In the genomic region with DNA sequence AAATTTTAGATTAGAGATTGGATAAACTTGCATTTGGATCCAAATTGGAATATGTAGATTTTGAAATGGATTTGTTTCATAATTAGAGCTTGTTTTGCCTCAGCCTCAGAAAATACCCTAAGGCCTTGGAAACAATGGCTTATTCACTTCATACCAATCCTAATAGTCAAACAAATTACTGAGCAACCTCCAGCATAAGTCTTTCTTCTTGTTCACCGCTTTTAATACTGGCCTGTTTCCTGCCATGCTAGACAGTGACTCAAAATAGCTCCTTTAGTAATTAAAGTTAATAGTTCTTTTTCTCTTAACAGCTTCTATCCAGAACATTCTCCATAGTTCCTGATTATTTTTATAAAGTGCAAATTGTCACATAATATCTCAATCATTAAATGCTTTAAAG, we compare ENCODE assay signal across 11 cellular contexts.
DNase-seq lines count a peak whose midpoint lies in the region; ATAC-seq and TF ChIP-seq lines count a peak whose summit lies in the region.
"Had no signal": no experiment of that assay in that cellular context is flagged by ENCODE, and none has a peak within 500 bp of the region (broad histone marks: within the 10 kb centered on the region; RNA-seq: fewer than 3 reads in every experiment).

No MANE protein-coding gene starts in this region.

- peaks cover 7% of the 10 kb centered on the region; the same call in 1 of the 2 replicates for H3K36me3 ChIP-seq in MG63
- no peaks in the 10 kb centered on the region for H3K36me3 ChIP-seq in kidney epithelial cell (ENCODE audit: control insufficient read depth, insufficient read depth, low read length)
- H3K36me3 ChIP-seq: BLaER1 had no signal

- H3K4me3 ChIP-seq in MG63 (no peak overlapping the region), kidney epithelial cell (ENCODE audit: low read depth, low read length) (no peak overlapping the region)
- H3K4me3 ChIP-seq: BLaER1 had no signal

- no peaks in the 10 kb centered on the region for H3K27me3 ChIP-seq in MG63
- no peaks in the 10 kb centered on the region for H3K27me3 ChIP-seq in kidney epithelial cell (ENCODE audit: control insufficient read depth, insufficient read depth, low read length)
- H3K27me3 ChIP-seq: BLaER1 had no signal

- H3K27me3 Mint-ChIP-seq in MCF 10A (ENCODE audit: insufficient read depth, unreplicated experiment) (no peaks in the 10 kb centered on the region), T-helper 17 cell (peaks cover 15% of the 10 kb centered on the region)
- no peaks in the 10 kb centered on the region for H3K27me3 Mint-ChIP-seq in activated naive CD8-positive, alpha-beta T cell treated with anti-CD3 and anti-CD28 coated beads for 36 hours

- H3K27ac Mint-ChIP-seq in MCF 10A (ENCODE audit: low read depth, unreplicated experiment) (peak overlapping the region; percentile 66), T-helper 17 cell (no peak overlapping the region)
- no peak overlapping the region for H3K27ac Mint-ChIP-seq in activated naive CD8-positive, alpha-beta T cell treated with anti-CD3 and anti-CD28 coated beads for 36 hours

- no peaks in the 10 kb centered on the region for H3K9me3 Mint-ChIP-seq in MCF 10A (ENCODE audit: unreplicated experiment)
- H3K9me3 Mint-ChIP-seq in activated naive CD8-positive, alpha-beta T cell treated with anti-CD3 and anti-CD28 coated beads for 36 hours, result no peaks in the 10 kb centered on the region

- H3K4me1 Mint-ChIP-seq in MCF 10A (ENCODE audit: insufficient read depth, unreplicated experiment) (peaks cover 46% of the 10 kb centered on the region), T-helper 17 cell (no peaks in the 10 kb centered on the region)
- no peaks in the 10 kb centered on the region for H3K4me1 Mint-ChIP-seq in activated naive CD8-positive, alpha-beta T cell treated with anti-CD3 and anti-CD28 coated beads for 36 hours

- TF ChIP-seq CTCF in 22Rv1 (IDR thresholded peaks at IDR 0.05) (no peak), MCF 10A (IDR thresholded peaks at IDR 0.05; ENCODE audit: unreplicated experiment) (no peak), kidney epithelial cell (IDR thresholded peaks at IDR 0.05; ENCODE audit: insufficient read depth, low read length, poor library complexity, severe bottlenecking) (no peak)

- H3K36me3 Mint-ChIP-seq in MCF 10A (ENCODE audit: insufficient read depth, unreplicated experiment), result peaks cover 63% of the 10 kb centered on the region
- H3K36me3 Mint-ChIP-seq in T-helper 17 cell (ENCODE audit: low read depth), result no peaks in the 10 kb centered on the region
- H3K36me3 Mint-ChIP-seq in activated naive CD8-positive, alpha-beta T cell treated with anti-CD3 and anti-CD28 coated beads for 36 hours, result no peaks in the 10 kb centered on the region

- no TSS peak for BruUV-seq in MCF 10A (replicated peaks; lab: Mats Ljungman, UMichigan)

- ATAC-seq in T-helper 17 cell, result no peak
- no peak for ATAC-seq in HG02678 (IDR thresholded peaks at IDR 0.05; ENCODE audit: unreplicated experiment)

- CTCF ChIA-PET in MCF 10A (lab: Yijun Ruan, JAX), result interaction anchor here (0.6 to 1.0 kb wide), 3 partner anchors 15 to 204 kb away, joined by 3 read pairs; no protein-coding TSS in a partner anchor

- POLR2A ChIA-PET in MCF 10A (lab: Yijun Ruan, JAX), result interaction anchor here (0.6 to 1.7 kb wide), 14 partner anchors 13 to 169 kb away, joined by 3 to 9 read pairs (median 4); partner anchors contain the start of gene FGD4

- peak; percentile 29 for DNase-seq in MG63
- peak; percentile 82 for DNase-seq in MCF 10A (ENCODE audit: unreplicated experiment)
- peak; percentile 82 for DNase-seq in kidney epithelial cell (ENCODE audit: low read depth)
- DNase-seq in T-helper 17 cell, result no peak
- no peak for DNase-seq in mucosa of gallbladder (ENCODE audit: low spot score)
- no peak for DNase-seq in activated naive CD8-positive, alpha-beta T cell treated with anti-CD3 and anti-CD28 coated beads for 36 hours
- DNase-seq: stimulated activated CD4-positive, alpha-beta T cell treated with anti-CD3 and anti-CD28 coated beads, Interleukin-4, amount 100 ng/mL, for 4 hours had no signal

- peak overlapping the region; percentile 43 for H3K27ac ChIP-seq in 22Rv1
- H3K27ac ChIP-seq: BLaER1, HL-60 had no signal

- H3K4me3 Mint-ChIP-seq in MCF 10A (ENCODE audit: unreplicated experiment) (no peak overlapping the region), T-helper 17 cell (no peak overlapping the region)
- H3K4me3 Mint-ChIP-seq in activated naive CD8-positive, alpha-beta T cell treated with anti-CD3 and anti-CD28 coated beads for 36 hours, result no peak overlapping the region

- H3K9me3 ChIP-seq in MG63, result no peaks in the 10 kb centered on the region
- no peaks in the 10 kb centered on the region for H3K9me3 ChIP-seq in T-helper 17 cell (ENCODE audit: control insufficient read depth, low read length, poor library complexity, severe bottlenecking)
- H3K9me3 ChIP-seq: BLaER1 had no signal

- intact Hi-C loops in MCF 10A (cut with micrococcal nuclease), result no loop called here

Comparison
In these comparisons a context has a peak if more than half of its experiments do, and no peak if none do; other contexts are left out.
1. DNase-seq: peak in MG63 (single experiment), MCF 10A (single experiment) and kidney epithelial cell (single experiment); none in T-helper 17 cell (0 of 3), mucosa of gallbladder (single experiment) and activated naive CD8-positive, alpha-beta T cell treated with anti-CD3 and anti-CD28 coated beads for 36 hours (single experiment).